ENCODE assay signal across 1 cellular context in the genomic region with DNA sequence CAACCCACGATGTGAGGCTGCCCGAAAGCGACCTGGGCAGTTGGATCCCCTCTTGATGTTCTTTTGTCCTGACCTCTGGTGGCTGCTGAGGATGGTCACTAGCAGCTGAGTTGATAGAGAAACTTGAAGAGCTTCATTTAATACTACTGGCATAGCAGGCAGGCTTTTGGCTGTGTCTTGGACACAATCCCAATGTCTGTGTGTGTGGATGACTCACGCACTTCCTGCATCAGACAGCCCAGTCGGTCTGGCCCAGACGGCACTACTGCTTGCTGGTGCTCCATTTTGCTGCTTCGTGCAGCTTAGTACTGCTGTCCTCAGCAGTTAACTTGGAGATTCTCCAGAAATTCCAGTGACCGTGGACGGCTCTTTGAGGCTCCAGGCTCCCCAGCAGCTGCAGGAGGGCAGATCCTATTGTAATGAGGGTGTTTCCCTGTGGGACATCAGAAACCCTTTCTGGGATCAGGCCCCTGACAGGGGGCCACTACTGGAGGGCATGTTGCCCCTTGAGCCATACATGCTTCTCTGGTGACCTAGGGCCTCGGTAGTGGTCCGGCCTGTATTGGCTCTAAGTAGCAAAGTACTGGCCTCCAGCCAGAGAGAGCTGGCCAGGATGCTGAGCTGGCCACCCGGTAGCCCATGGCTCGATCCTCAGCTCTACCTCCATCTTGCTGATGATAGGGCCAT.
TF ChIP-seq lines count a peak whose summit lies in the region.

No MANE protein-coding gene starts in this region.

TF ChIP-seq in liver, 16 proteins besides CTCF, POLR2A, EP300 and RAD21 (continued from another document):
- peak; percentile 94 to 96 for TF ChIP-seq JUND (IDR thresholded peaks at IDR 0.05)
